Comparison of ENCODE assay signal across 17 cellular contexts in genomic region chr5:132104561-132104960, GRCh38. TPM values are rescaled to one million over a fixed set of nuclear protein-coding genes. Genes with fewer than 3 reads are reported as not detected.
DNase-seq lines count a peak whose midpoint lies in the region; ATAC-seq and TF ChIP-seq lines count a peak whose summit lies in the region.
"Had no signal": no experiment of that assay in that cellular context is flagged by ENCODE, and none has a peak within 500 bp of the region (broad histone marks: within the 10 kb centered on the region; RNA-seq: fewer than 3 reads in every experiment).

No MANE protein-coding gene starts in this region.

- no peaks in the 10 kb centered on the region for H3K27me3 Mint-ChIP-seq in MCF 10A (ENCODE audit: insufficient read depth, unreplicated experiment)

- no peak for TF ChIP-seq POLR2A in breast epithelium (IDR thresholded peaks at IDR 0.05)

- H3K4me3 ChIP-seq in breast epithelium = no peak overlapping the region
- H3K4me3 ChIP-seq: hepatocyte, prostate gland, testis had no signal

- POLR2A ChIA-PET in MCF 10A (lab: Yijun Ruan, JAX) = no interaction called here

- TF ChIP-seq CTCF in MCF 10A (IDR thresholded peaks at IDR 0.05; ENCODE audit: unreplicated experiment) (no peak), breast epithelium (IDR thresholded peaks at IDR 0.05) (no peak)

- H3K4me1 Mint-ChIP-seq in MCF 10A (ENCODE audit: insufficient read depth, unreplicated experiment) = peaks cover 28% of the 10 kb centered on the region

- BruUV-seq in MCF 10A (replicated peaks; lab: Mats Ljungman, UMichigan) = no TSS peak

- intact Hi-C loops in MCF 10A (cut with micrococcal nuclease) = no loop called here
- intact Hi-C loops in breast epithelium (cut with DNase I; ENCODE audit: low total_unique reads) = no loop called here
- intact Hi-C loops in left cardiac atrium (cut with DNase I) = no loop called here

- peaks cover 4 to 16% of the 10 kb centered on the region in 2 donors for H3K4me1 ChIP-seq in breast epithelium
- H3K4me1 ChIP-seq: prostate gland had no signal

- H3K9me3 Mint-ChIP-seq in MCF 10A (ENCODE audit: unreplicated experiment) = no peaks in the 10 kb centered on the region

- CTCF ChIA-PET in MCF 10A (lab: Yijun Ruan, JAX) = interaction anchor here (0.5 to 1.7 kb wide), 5 partner anchors 18 to 501 kb away, joined by 3 to 6 read pairs (median 4); no protein-coding TSS in a partner anchor

- H3K9me3 ChIP-seq in breast epithelium = no peaks in the 10 kb centered on the region
- H3K9me3 ChIP-seq: BE2C, prostate gland, testis had no signal

- H3K27ac ChIP-seq in breast epithelium = no peak overlapping the region
- H3K27ac ChIP-seq: prostate gland, testis had no signal

- no peak overlapping the region for H3K4me3 Mint-ChIP-seq in MCF 10A (ENCODE audit: unreplicated experiment)

- H3K27ac Mint-ChIP-seq in MCF 10A (ENCODE audit: low read depth, unreplicated experiment) = peak overlapping the region; percentile 90

- no peaks in the 10 kb centered on the region for H3K36me3 Mint-ChIP-seq in MCF 10A (ENCODE audit: insufficient read depth, unreplicated experiment)

- peak; percentile 65 for DNase-seq in MCF 10A (ENCODE audit: unreplicated experiment)
- DNase-seq in breast epithelium (ENCODE audit: low spot score in 2 of 2) = no peak
- DNase-seq in fibroblast of gingiva (ENCODE audit: low read depth) = peak; percentile 52
- no peak for DNase-seq in NCI-H2081 (lab: John Stamatoyannopoulos, UW)
- DNase-seq in NCI-H69 (lab: John Stamatoyannopoulos, UW) = no peak
- DNase-seq in left cardiac atrium = no peak
- no peak for DNase-seq in NCI-H345 treated with DMSO at 0.1 percent for 48 hours (lab: John Stamatoyannopoulos, UW; ENCODE audit: unreplicated experiment)
- DNase-seq: BE2C, GOT3, mesendoderm, NCI-H1930, OCI-M1, testis had no signal

- peak; percentile 29; the same call in 2 of the 3 replicates for ATAC-seq in SK-N-SH treated with all-trans-retinoic acid at 6 μM for 48 hours
- ATAC-seq in left cardiac atrium = no peak

- no peaks in the 10 kb centered on the region for H3K27me3 ChIP-seq in breast epithelium
- H3K27me3 ChIP-seq: BE2C, hepatocyte, testis had no signal

- no peaks in the 10 kb centered on the region for H3K36me3 ChIP-seq in breast epithelium
- H3K36me3 ChIP-seq: BE2C, prostate gland had no signal

TF ChIP-seq in SK-N-SH treated with all-trans-retinoic acid at 6 μM for 48 hours, 23 proteins besides CTCF, POLR2A, EP300 and RAD21:
- TF ChIP-seq POU6F1 (CRISPR knock-in tag; IDR thresholded peaks at IDR 0.05; ENCODE audit: borderline replicate concordance, low read depth) (no peak), CSRNP3 (CRISPR knock-in tag; IDR thresholded peaks at IDR 0.05) (no peak), TSHZ2 (CRISPR knock-in tag; IDR thresholded peaks at IDR 0.05) (no peak)
TF ChIP-seq in SK-N-SH treated with all-trans-retinoic acid at 6 μM for 48 hours: peak in this region for 0.

RNA-seq across cellular contexts. Expression of gene CSF2, which starts 31.0 kb away (rescaled TPM):
- not detected in 2 replicates for total RNA-seq in MCF 10A (2022)
- total RNA-seq in breast epithelium = not detected
- not detected for total RNA-seq in left cardiac atrium
- total RNA-seq: hepatocyte, prostate gland, testis had no signal

RNA-seq across cellular contexts. Expression of gene IL3, which starts 44.1 kb away (rescaled TPM):
- total RNA-seq in MCF 10A (2022) (not detected in 2 replicates), breast epithelium (not detected), left cardiac atrium (not detected)
- total RNA-seq: dermis blood vessel endothelial cell, prostate gland had no signal

Comparison
In these comparisons a context has a peak if more than half of its experiments do, and no peak if none do; other contexts are left out.
1. DNase-seq: peak in MCF 10A (single experiment) and fibroblast of gingiva (single experiment); none in breast epithelium (0 of 2), NCI-H2081 (0 of 2), NCI-H69 (single experiment), left cardiac atrium (single experiment) and NCI-H345 treated with DMSO at 0.1 percent for 48 hours (single experiment).